Comparison of ENCODE assay signal across 15 cellular contexts in the genomic region with DNA sequence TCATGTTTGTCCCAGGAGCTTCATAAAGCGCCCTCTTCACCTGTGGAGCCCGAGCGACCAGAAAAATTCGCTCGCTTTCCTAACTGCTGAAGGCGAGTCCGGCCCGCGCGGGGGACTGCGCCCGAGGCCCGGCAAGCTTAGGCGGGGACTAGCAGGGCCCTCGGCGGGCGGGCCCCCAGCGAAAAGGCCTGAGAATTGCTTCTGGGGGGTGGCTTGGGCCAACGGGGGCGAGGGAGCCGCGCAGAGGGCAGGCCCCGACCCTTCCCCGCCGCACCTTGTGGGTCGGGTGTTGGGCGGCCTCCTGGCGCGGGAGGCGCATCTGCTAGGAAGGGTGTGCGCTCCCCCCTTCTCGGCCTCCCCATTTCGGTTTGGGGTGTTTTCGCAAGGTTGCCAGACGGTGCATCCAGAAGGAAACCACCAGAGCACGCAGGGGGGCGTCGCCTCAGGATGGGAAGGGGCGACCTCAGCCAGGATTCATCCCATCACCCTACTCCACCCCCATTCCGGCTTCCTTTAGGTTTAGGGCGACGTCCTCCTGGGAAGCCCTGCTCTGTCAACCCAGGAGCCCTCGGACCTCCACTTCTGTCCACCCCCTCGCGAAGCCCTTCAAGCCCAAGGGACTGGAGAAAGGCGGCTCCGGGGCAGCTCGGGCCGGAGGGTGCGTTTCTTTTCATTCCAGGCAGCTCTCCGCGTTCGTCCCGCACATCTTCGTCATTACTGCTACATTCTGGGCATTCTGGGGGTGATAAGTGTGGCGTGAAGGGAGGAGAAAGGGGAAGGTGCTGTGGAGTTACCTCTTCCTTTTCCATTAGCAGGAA. TPM values are rescaled to one million over a fixed set of nuclear protein-coding genes. Genes with fewer than 3 reads are reported as not detected.
DNase-seq lines count a peak whose midpoint lies in the region; ATAC-seq and TF ChIP-seq lines count a peak whose summit lies in the region.
"Had no signal": no experiment of that assay in that cellular context is flagged by ENCODE, and none has a peak within 500 bp of the region (broad histone marks: within the 10 kb centered on the region; RNA-seq: fewer than 3 reads in every experiment).

No MANE protein-coding gene starts in this region.

- peak overlapping the region; percentile 78 to 83 for H3K4me3 Mint-ChIP-seq in activated T-cell treated with anti-CD3 and anti-CD28 coated beads, Interleukin-2, amount 50 U/mL, for 72 hours
- peak overlapping the region; percentile 75 for H3K4me3 Mint-ChIP-seq in type B pancreatic cell

- H3K27ac ChIP-seq in right atrium auricular region (no peak overlapping the region), iPS-20b (ENCODE audit: low read length) (no peak overlapping the region)
- H3K27ac ChIP-seq: BLaER1, lower lobe of right lung had no signal

- peaks cover 4 to 6% of the 10 kb centered on the region in 2 donors for H3K36me3 Mint-ChIP-seq in activated T-cell treated with anti-CD3 and anti-CD28 coated beads, Interleukin-2, amount 50 U/mL, for 72 hours (ENCODE audit: insufficient read depth in 2 of 2)
- H3K36me3 Mint-ChIP-seq in type B pancreatic cell: peaks cover 21% of the 10 kb centered on the region

- no peaks in the 10 kb centered on the region for H3K9me3 ChIP-seq in right atrium auricular region
- H3K9me3 ChIP-seq in iPS-20b (ENCODE audit: insufficient read depth, low read depth, low read length): no peaks in the 10 kb centered on the region
- H3K9me3 ChIP-seq: BLaER1, lower lobe of right lung had no signal

- intact Hi-C loops in Right ventricle myocardium superior (cut with DNase I) (loop anchor here (5.0 kb wide), 1 partner anchor 187 kb away; no protein-coding TSS in a partner anchor), left colon (cut with DNase I, micrococcal nuclease) (loop anchor here in 1 of 2 donors (10.0 kb wide), 1 partner anchor 939 kb away; no protein-coding TSS in a partner anchor)

- peaks cover 55% of the 10 kb centered on the region for H3K27me3 Mint-ChIP-seq in activated T-cell treated with anti-CD3 and anti-CD28 coated beads, Interleukin-2, amount 50 U/mL, for 72 hours (ENCODE audit: low read depth)
- H3K27me3 Mint-ChIP-seq in type B pancreatic cell: peaks cover 73% of the 10 kb centered on the region

- peaks cover 49% of the 10 kb centered on the region for H3K4me1 Mint-ChIP-seq in activated T-cell treated with anti-CD3 and anti-CD28 coated beads, Interleukin-2, amount 50 U/mL, for 72 hours (ENCODE audit: low read depth)
- H3K4me1 Mint-ChIP-seq in type B pancreatic cell (ENCODE audit: unreplicated experiment): peaks cover 25% of the 10 kb centered on the region

- H3K4me3 ChIP-seq in right atrium auricular region: no peak overlapping the region
- peak overlapping the region; percentile 62 for H3K4me3 ChIP-seq in iPS-20b (ENCODE audit: low read length)
- H3K4me3 ChIP-seq: BLaER1, lower lobe of right lung had no signal

- H3K27ac Mint-ChIP-seq in activated T-cell treated with anti-CD3 and anti-CD28 coated beads, Interleukin-2, amount 50 U/mL, for 72 hours: no peak overlapping the region
- H3K27ac Mint-ChIP-seq in type B pancreatic cell: no peak overlapping the region

- H3K36me3 ChIP-seq in right atrium auricular region (peaks cover 13% of the 10 kb centered on the region), iPS-20b (ENCODE audit: insufficient read depth, low read depth, low read length) (peaks cover 8% of the 10 kb centered on the region; the same call in 1 of the 2 replicates)

- peak; percentile 43 for DNase-seq in Right ventricle myocardium superior
- DNase-seq in right atrium auricular region (ENCODE audit: low spot score): no peak
- peak in 1 of 2 donors; percentile 17 for DNase-seq in activated T-cell treated with anti-CD3 and anti-CD28 coated beads, Interleukin-2, amount 50 U/mL, for 72 hours
- no peak for DNase-seq in type B pancreatic cell (ENCODE audit: extremely low spot score, unreplicated experiment)
- DNase-seq in 8988T: no peak
- no peak for DNase-seq in left colon
- DNase-seq in EL: no peak
- DNase-seq: activated CD4-positive, alpha-beta T cell treated with anti-CD3 and anti-CD28 coated beads, Interleukin-2, amount 50 U/mL, for 4 hours; effector CD8-positive, alpha-beta T cell; Kasumi-1; lower lobe of right lung; NCI-H2029 treated with DMSO at 0.1 percent for 48 hours had no signal

- no peak overlapping the region for H3K9ac ChIP-seq in iPS-20b (ENCODE audit: low read depth, low read length)
- H3K9ac ChIP-seq: BLaER1 had no signal

- ATAC-seq in Right ventricle myocardium superior (ENCODE audit: poor library complexity): no peak
- no peak for ATAC-seq in activated T-cell treated with anti-CD3 and anti-CD28 coated beads, Interleukin-2, amount 50 U/mL, for 72 hours (replicated peaks in 1 of 2)
- no peak for ATAC-seq in left colon

- TF ChIP-seq CTCF in right atrium auricular region (IDR thresholded peaks at IDR 0.05): no peak
- TF ChIP-seq CTCF in type B pancreatic cell (conservative IDR thresholded peaks at IDR 0.05): no peak

- H3K4me1 ChIP-seq in right atrium auricular region (peaks cover 3 to 36% of the 10 kb centered on the region in 2 donors), iPS-20b (ENCODE audit: insufficient read depth, low read length) (peaks cover 26% of the 10 kb centered on the region; the same call in 1 of the 2 replicates)
- H3K4me1 ChIP-seq: BLaER1 had no signal

- peaks cover 57 to 59% of the 10 kb centered on the region in 2 donors for H3K27me3 ChIP-seq in right atrium auricular region
- peaks cover 73% of the 10 kb centered on the region for H3K27me3 ChIP-seq in iPS-20b (ENCODE audit: insufficient read depth, low read length)

- H3K9me3 Mint-ChIP-seq in activated T-cell treated with anti-CD3 and anti-CD28 coated beads, Interleukin-2, amount 50 U/mL, for 72 hours: no peaks in the 10 kb centered on the region
- H3K9me3 Mint-ChIP-seq in type B pancreatic cell: no peaks in the 10 kb centered on the region

RNA-seq across cellular contexts. Expression of a gene that starts 9.1 kb away (rescaled TPM):
- total RNA-seq in Right ventricle myocardium superior (not detected), right atrium auricular region (not detected), type B pancreatic cell (ENCODE audit: low replicate concordance) (0.56 TPM in 1 of 2 replicates, not detected in the other), left colon (not detected)
- total RNA-seq in activated T-cell treated with anti-CD3 and anti-CD28 coated beads, Interleukin-2, amount 50 U/mL, for 72 hours: not detected
- total RNA-seq: aorta, lower lobe of right lung had no signal

RNA-seq across cellular contexts. Expression of a gene that starts 51.7 kb away (rescaled TPM):
- 41.2 TPM for total RNA-seq in Right ventricle myocardium superior
- total RNA-seq in right atrium auricular region: 10 to 100 TPM; 11.4 to 23.5 TPM
- 10 to 100 TPM; 17.1 to 19.9 TPM for total RNA-seq in activated T-cell treated with anti-CD3 and anti-CD28 coated beads, Interleukin-2, amount 50 U/mL, for 72 hours
- total RNA-seq in type B pancreatic cell (ENCODE audit: low replicate concordance): 23.2 and 25.9 TPM in 2 replicates
- total RNA-seq in left colon: 10 to 100 TPM; 25.7 to 26.7 TPM
